In the genomic region with DNA sequence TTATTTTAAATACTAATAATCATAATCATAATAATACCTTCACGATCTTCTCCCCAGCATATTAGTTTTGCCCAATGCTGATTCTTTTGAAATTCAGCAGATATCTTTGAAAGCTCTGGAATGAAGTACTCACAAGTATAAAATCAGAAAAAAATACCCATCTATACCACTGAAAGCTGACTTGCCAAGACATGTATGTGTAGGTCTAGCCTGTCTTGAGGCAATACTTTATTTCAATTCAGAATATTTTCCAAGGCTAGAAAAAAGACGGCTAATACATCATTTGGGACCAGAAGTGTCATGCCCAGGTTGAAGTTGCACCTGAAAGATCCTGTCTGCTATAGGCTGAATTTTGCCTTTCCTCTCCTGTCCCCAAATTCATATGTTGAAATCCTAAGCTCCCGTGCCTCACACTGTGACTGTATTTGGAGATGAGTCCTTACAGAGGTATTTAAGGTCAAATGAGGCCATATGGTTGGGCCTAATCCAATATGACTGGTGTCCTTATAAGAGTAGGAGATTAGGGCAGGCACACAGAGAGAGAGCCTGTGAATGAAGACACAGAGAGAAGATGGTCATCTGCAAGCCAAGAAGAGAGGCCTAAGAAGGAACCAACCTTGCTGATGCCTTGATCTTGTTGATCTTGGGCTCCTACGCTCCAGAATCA, we compare ENCODE assay signal across 25 cellular contexts.
A peak's percentile ranks its signal among the peaks of the same experiment; 100 is the strongest.
DNase-seq lines count a peak whose midpoint lies in the region; ATAC-seq and TF ChIP-seq lines count a peak whose summit lies in the region.
"Had no signal": no experiment of that assay in that cellular context is flagged by ENCODE, and none has a peak within 500 bp of the region (broad histone marks: within the 10 kb centered on the region; RNA-seq: fewer than 3 reads in every experiment).

No MANE protein-coding gene starts in this region.

- no peaks in the 10 kb centered on the region for H3K36me3 ChIP-seq in iPS-18a (ENCODE audit: control insufficient read depth, low read depth, low read length)
- no peaks in the 10 kb centered on the region for H3K36me3 ChIP-seq in right atrium auricular region
- H3K36me3 ChIP-seq in CD8-positive, alpha-beta T cell (ENCODE audit: insufficient read depth, low read length): no peaks in the 10 kb centered on the region
- H3K36me3 ChIP-seq: cardiac muscle cell, gastrocnemius medialis, lower lobe of right lung, spleen had no signal

- no peaks in the 10 kb centered on the region for H3K9me3 ChIP-seq in iPS-18a (ENCODE audit: control insufficient read depth, low read depth, low read length)
- no peaks in the 10 kb centered on the region for H3K9me3 ChIP-seq in right atrium auricular region
- H3K9me3 ChIP-seq in CD8-positive, alpha-beta T cell (ENCODE audit: low read length): no peaks in the 10 kb centered on the region
- H3K9me3 ChIP-seq: Caco-2, gastrocnemius medialis, lower lobe of right lung, spleen had no signal

- intact Hi-C loops in CD14-positive monocyte (cut with micrococcal nuclease): no loop called here
- intact Hi-C loops in CD8-positive, alpha-beta T cell (cut with DNase I, micrococcal nuclease): no loop called here

- H3K27me3 ChIP-seq in iPS-18a (ENCODE audit: control insufficient read depth, insufficient read depth, low read length) (no peaks in the 10 kb centered on the region), right atrium auricular region (no peaks in the 10 kb centered on the region)
- no peaks in the 10 kb centered on the region for H3K27me3 ChIP-seq in CD8-positive, alpha-beta T cell (ENCODE audit: insufficient read depth, low read length)
- H3K27me3 ChIP-seq: cardiac muscle cell, gastrocnemius medialis, spleen had no signal

- H3K4me3 ChIP-seq in AG10803 (ENCODE audit: low read length) (no peak overlapping the region), cardiac fibroblast (replicated peaks in 1 of 2; ENCODE audit: low read depth in 2 of 2, low read length in 2 of 2) (no peak overlapping the region), iPS-18a (ENCODE audit: low read length) (no peak overlapping the region), right atrium auricular region (no peak overlapping the region)
- H3K4me3 ChIP-seq in CD8-positive, alpha-beta T cell (ENCODE audit: low read depth, low read length): no peak overlapping the region
- H3K4me3 ChIP-seq: cardiac muscle cell, gastrocnemius medialis, lower lobe of right lung, spleen had no signal

- CTCF ChIA-PET in CD8-positive, alpha-beta T cell (lab: Charles Lee): interaction anchor here (1.2 kb wide), 1 partner anchor 19 kb away, joined by 3 read pairs; no protein-coding TSS in a partner anchor

- peaks cover 0 to 6% (median 6%) of the 10 kb centered on the region in 3 donors for H3K27me3 Mint-ChIP-seq in CD14-positive monocyte (ENCODE audit: low read depth in 3 of 3)
- H3K27me3 Mint-ChIP-seq in CD8-positive, alpha-beta T cell (ENCODE audit: low read depth): no peaks in the 10 kb centered on the region

- no peak for ATAC-seq in CD8-positive, alpha-beta T cell
- ATAC-seq: activated T-cell treated with anti-CD3 and anti-CD28 coated beads, Interleukin-2, amount 50 U/mL, for 4 hours; gastrocnemius medialis; lower lobe of right lung had no signal

- H3K27ac ChIP-seq in iPS-18a (ENCODE audit: low read length) (peak overlapping the region; percentile 1), right atrium auricular region (no peak overlapping the region)
- H3K27ac ChIP-seq in CD8-positive, alpha-beta T cell (ENCODE audit: low read depth, low read length): no peak overlapping the region
- H3K27ac ChIP-seq: cardiac muscle cell, gastrocnemius medialis, lower lobe of right lung, spleen had no signal

- H3K4me3 Mint-ChIP-seq in CD14-positive monocyte: no peak overlapping the region
- H3K4me3 Mint-ChIP-seq in CD8-positive, alpha-beta T cell: no peak overlapping the region
- H3K4me3 Mint-ChIP-seq: activated T-cell treated with anti-CD3 and anti-CD28 coated beads, Interleukin-2, amount 50 U/mL, for 4 hours had no signal

- peaks cover 0 to 11% (median 7%) of the 10 kb centered on the region in 7 donors for H3K9me3 Mint-ChIP-seq in CD14-positive monocyte
- H3K9me3 Mint-ChIP-seq in CD8-positive, alpha-beta T cell: no peaks in the 10 kb centered on the region
- H3K9me3 Mint-ChIP-seq: activated T-cell treated with anti-CD3 and anti-CD28 coated beads, Interleukin-2, amount 50 U/mL, for 4 hours had no signal

- no peaks in the 10 kb centered on the region for H3K4me1 Mint-ChIP-seq in CD14-positive monocyte
- peaks cover 4% of the 10 kb centered on the region for H3K4me1 Mint-ChIP-seq in CD8-positive, alpha-beta T cell (ENCODE audit: low read depth)

- DNase-seq in AG10803 (ENCODE audit: low read depth) (peak; percentile 64), HS-5 (ENCODE audit: low read depth) (peak; percentile 63), cardiac fibroblast (ENCODE audit: low read depth in 2 of 2) (peak; percentile 8 to 65), right atrium auricular region (ENCODE audit: low spot score) (no peak), CD14-positive monocyte (ENCODE audit: low spot score) (no peak)
- no peak for DNase-seq in CD8-positive, alpha-beta T cell
- DNase-seq in stimulated activated CD4-positive, alpha-beta T cell treated with anti-CD3 and anti-CD28 coated beads, Interleukin-4, amount 100 ng/mL, for 24 hours: no peak
- DNase-seq: activated CD4-positive, alpha-beta T cell treated with anti-CD3 and anti-CD28 coated beads for 1 hour; activated CD8-positive, alpha-beta memory T cell treated with anti-CD3 and anti-CD28 coated beads for 24 hours; activated naive CD4-positive, alpha-beta T cell; activated T-cell treated with anti-CD3 and anti-CD28 coated beads, Interleukin-2, amount 50 U/mL, for 4 hours; Caco-2; dermis blood vessel endothelial cell; DMS79 treated with DMSO at 0.1 percent for 48 hours; gastrocnemius medialis; kidney; lower lobe of right lung; MV-4-11; NCI-H1694 treated with DMSO at 0.1 percent for 48 hours; NCI-H69; Right ventricle myocardium superior; spleen; trophoblast cell had no signal

- TF ChIP-seq CTCF in AG10803 (conservative IDR thresholded peaks at IDR 0.05; ENCODE audit: low read length): no peak
- TF ChIP-seq CTCF in cardiac fibroblast (IDR thresholded peaks at IDR 0.05; ENCODE audit: low read depth, low read length): no peak
- no peak for TF ChIP-seq CTCF in right atrium auricular region (IDR thresholded peaks at IDR 0.05)
- TF ChIP-seq CTCF in CD14-positive monocyte (IDR thresholded peaks at IDR 0.05): no peak
- no peak for TF ChIP-seq CTCF in CD8-positive, alpha-beta T cell (IDR thresholded peaks at IDR 0.05)

- H3K9ac ChIP-seq in iPS-18a (ENCODE audit: low read length): no peak overlapping the region

- POLR2A ChIA-PET in CD8-positive, alpha-beta T cell (lab: Charles Lee): interaction anchor here (0.8 kb wide), 1 partner anchor 21 kb away, joined by 4 read pairs; no protein-coding TSS in a partner anchor

- H3K4me1 ChIP-seq in iPS-18a (ENCODE audit: control insufficient read depth, low read depth, low read length): peaks cover 15% of the 10 kb centered on the region
- H3K4me1 ChIP-seq in right atrium auricular region: no peaks in the 10 kb centered on the region
- no peaks in the 10 kb centered on the region for H3K4me1 ChIP-seq in CD8-positive, alpha-beta T cell (ENCODE audit: insufficient read depth, low read length)
- H3K4me1 ChIP-seq: Caco-2, gastrocnemius medialis, lower lobe of right lung, spleen had no signal

- H3K36me3 Mint-ChIP-seq in CD14-positive monocyte: no peaks in the 10 kb centered on the region
- H3K36me3 Mint-ChIP-seq in CD8-positive, alpha-beta T cell: no peaks in the 10 kb centered on the region

- H3K27ac Mint-ChIP-seq in CD14-positive monocyte: no peak overlapping the region
- H3K27ac Mint-ChIP-seq in CD8-positive, alpha-beta T cell: no peak overlapping the region

Comparison
In these comparisons a context has a peak if more than half of its experiments do, and no peak if none do; other contexts are left out.
1. DNase-seq: peak in AG10803 (single experiment), HS-5 (single experiment) and cardiac fibroblast (2 of 2); none in right atrium auricular region (single experiment), CD14-positive monocyte (single experiment), CD8-positive, alpha-beta T cell (0 of 7) and stimulated activated CD4-positive, alpha-beta T cell treated with anti-CD3 and anti-CD28 coated beads, Interleukin-4, amount 100 ng/mL, for 24 hours (single experiment).